In genomic region chr14:72292689-72293024, GRCh38 we compare ENCODE assay signal across 13 cellular contexts.
"Had no signal": no experiment of that assay in that cellular context is flagged by ENCODE, and none has a peak within 500 bp of the region (broad histone marks: within the 10 kb centered on the region; RNA-seq: fewer than 3 reads in every experiment).

No MANE protein-coding gene starts in this region.

- ATAC-seq: left colon had no signal

- H3K27ac Mint-ChIP-seq: activated naive CD8-positive, alpha-beta T cell treated with anti-CD3 and anti-CD28 coated beads, Interleukin-2, amount 10 ng/mL, durations not matched to agents 7 days and 5 days; immature natural killer cell; natural killer cell; T-helper 2 cell treated with Interferon-gamma antibody and Interleukin-4, amounts not matched to agents 5 μg/mL and 100 μg/mL, for 36 hours had no signal

- DNase-seq: activated CD4-positive, alpha-beta T cell treated with anti-CD3 and anti-CD28 coated beads, Interleukin-2, amount 50 U/mL, for 4 hours; activated CD4-positive, CD25-positive, alpha-beta regulatory T cell treated with anti-CD3 and anti-CD28 coated beads, Interleukin-2, amount 50 U/mL, for 72 hours; activated CD8-positive, alpha-beta memory T cell treated with anti-CD3 and anti-CD28 coated beads, Interleukin-2, amount 50 U/mL, for 48 hours; activated naive CD8-positive, alpha-beta T cell treated with anti-CD3 and anti-CD28 coated beads, Interleukin-2, amount 10 ng/mL, durations not matched to agents 7 days and 5 days; esophagus squamous epithelium; left colon; natural killer cell; stimulated activated CD4-positive, alpha-beta T cell treated with anti-CD3 and anti-CD28 coated beads, Interleukin-12 subunit alpha, Interleukin-12 subunit beta, amount 100 ng/mL, for 4 hours; stimulated activated naive CD4-positive, alpha-beta T cell; upper lobe of right lung had no signal

- H3K27ac ChIP-seq: esophagus squamous epithelium, upper lobe of right lung had no signal

- H3K36me3 ChIP-seq: esophagus squamous epithelium, upper lobe of right lung had no signal

- H3K36me3 Mint-ChIP-seq: activated naive CD8-positive, alpha-beta T cell treated with anti-CD3 and anti-CD28 coated beads, Interleukin-2, amount 10 ng/mL, durations not matched to agents 7 days and 5 days; immature natural killer cell; natural killer cell had no signal

- H3K27me3 ChIP-seq: esophagus squamous epithelium had no signal

- H3K9me3 Mint-ChIP-seq: activated naive CD8-positive, alpha-beta T cell treated with anti-CD3 and anti-CD28 coated beads, Interleukin-2, amount 10 ng/mL, durations not matched to agents 7 days and 5 days; natural killer cell; T-helper 2 cell treated with Interferon-gamma antibody and Interleukin-4, amounts not matched to agents 5 μg/mL and 100 μg/mL, for 36 hours had no signal

- H3K4me1 ChIP-seq: esophagus squamous epithelium, upper lobe of right lung had no signal

- FAIRE-seq: colon had no signal

- H3K4me3 Mint-ChIP-seq: activated naive CD8-positive, alpha-beta T cell treated with anti-CD3 and anti-CD28 coated beads, Interleukin-2, amount 10 ng/mL, durations not matched to agents 7 days and 5 days; immature natural killer cell; natural killer cell; T-helper 2 cell treated with Interferon-gamma antibody and Interleukin-4, amounts not matched to agents 5 μg/mL and 100 μg/mL, for 36 hours had no signal

- H3K4me1 Mint-ChIP-seq: activated naive CD8-positive, alpha-beta T cell treated with anti-CD3 and anti-CD28 coated beads, Interleukin-2, amount 10 ng/mL, durations not matched to agents 7 days and 5 days; natural killer cell had no signal

- H3K4me3 ChIP-seq: esophagus squamous epithelium, upper lobe of right lung had no signal

- H3K9me3 ChIP-seq: esophagus squamous epithelium, upper lobe of right lung had no signal
